Comparison of ENCODE assay signal across 18 cellular contexts in the genomic region with DNA sequence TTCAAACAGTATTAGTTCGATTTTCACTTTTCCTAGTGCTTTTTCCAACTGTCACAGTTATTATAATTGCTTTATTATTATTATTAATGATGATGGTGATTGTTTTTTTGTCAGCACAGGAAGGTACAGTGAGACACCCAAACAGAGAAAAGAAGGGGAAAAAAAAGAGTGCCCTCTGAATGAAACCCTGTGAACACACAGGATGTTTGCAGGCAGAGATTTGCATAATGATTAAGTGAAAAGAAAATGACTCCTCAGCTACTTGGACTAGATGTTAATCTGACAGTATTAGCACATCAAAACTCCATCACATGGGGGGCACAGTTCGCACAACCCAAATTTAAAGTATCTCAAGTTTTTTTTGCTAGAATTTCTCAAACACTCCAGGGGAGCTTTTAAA. TPM values are rescaled to one million over a fixed set of nuclear protein-coding genes. Genes with fewer than 3 reads are reported as not detected.
"Had no signal": no experiment of that assay in that cellular context is flagged by ENCODE, and none has a peak within 500 bp of the region (broad histone marks: within the 10 kb centered on the region; RNA-seq: fewer than 3 reads in every experiment).

No MANE protein-coding gene starts in this region.

- H3K4me3 ChIP-seq: adrenal gland, dorsolateral prefrontal cortex, hepatocyte, left lung, pancreas, sigmoid colon, spleen had no signal

- ATAC-seq: left lung, pancreas, T-cell had no signal

- H3K27me3 ChIP-seq: pancreas had no signal

- H3K4me1 ChIP-seq: adrenal gland, left lung, pancreas, sigmoid colon had no signal

- H3K36me3 Mint-ChIP-seq: activated naive CD4-positive, alpha-beta T cell treated with anti-CD3 and anti-CD28 coated beads, Interleukin-2, amount 10 ng/mL, durations not matched to agents 7 days and 5 days; T-cell had no signal

- H3K9me3 ChIP-seq: adrenal gland, left lung, pancreas had no signal

- H3K27ac Mint-ChIP-seq: activated naive CD4-positive, alpha-beta T cell treated with anti-CD3 and anti-CD28 coated beads, Interleukin-2, amount 10 ng/mL, durations not matched to agents 7 days and 5 days; activated T-helper 2 cell treated with anti-CD3 and anti-CD28 coated beads, Interferon-gamma antibody, Interleukin-2, Interleukin-4, amounts not matched to agents 10 μg/mL and 5 μg/mL and 100 μg/mL, durations not matched to agents 14 hours and 24 hours and 36 hours; T-cell had no signal

- H3K27ac ChIP-seq: adrenal gland, hepatocyte, left lung, pancreas, sigmoid colon, spleen had no signal

- H3K4me2 ChIP-seq: hepatocyte had no signal

- DNase-seq: activated CD4-positive, alpha-beta T cell treated with anti-CD3 and anti-CD28 coated beads for 1 hour; activated naive CD4-positive, alpha-beta T cell treated with anti-CD3 and anti-CD28 coated beads, Interleukin-2, amount 10 ng/mL, durations not matched to agents 7 days and 5 days; adrenal gland; dorsolateral prefrontal cortex; kidney; left lung; mammary epithelial cell; naive B cell; pancreas; sigmoid colon; spleen; T-cell; T1000 had no signal

- H3K36me3 ChIP-seq: adrenal gland, left lung, pancreas, sigmoid colon, spleen had no signal

- H3K4me3 Mint-ChIP-seq: activated naive CD4-positive, alpha-beta T cell treated with anti-CD3 and anti-CD28 coated beads, Interleukin-2, amount 10 ng/mL, durations not matched to agents 7 days and 5 days; T-cell had no signal

RNA-seq across cellular contexts. Expression of a gene that starts 32.9 kb away (rescaled TPM):
- total RNA-seq: mammary epithelial cell had no signal

RNA-seq across cellular contexts. Expression of a gene that starts 55.4 kb away (rescaled TPM):
- total RNA-seq: activated T-helper 2 cell treated with anti-CD3 and anti-CD28 coated beads, Interferon-gamma antibody, Interleukin-2, Interleukin-4, amounts not matched to agents 10 μg/mL and 5 μg/mL and 100 μg/mL, durations not matched to agents 14 hours and 24 hours and 36 hours; adrenal gland; cardiac septum; hepatocyte; kidney; left lung; mammary epithelial cell; mononuclear cell; sigmoid colon; spleen; T-cell; ureter had no signal
